In the genomic region with DNA sequence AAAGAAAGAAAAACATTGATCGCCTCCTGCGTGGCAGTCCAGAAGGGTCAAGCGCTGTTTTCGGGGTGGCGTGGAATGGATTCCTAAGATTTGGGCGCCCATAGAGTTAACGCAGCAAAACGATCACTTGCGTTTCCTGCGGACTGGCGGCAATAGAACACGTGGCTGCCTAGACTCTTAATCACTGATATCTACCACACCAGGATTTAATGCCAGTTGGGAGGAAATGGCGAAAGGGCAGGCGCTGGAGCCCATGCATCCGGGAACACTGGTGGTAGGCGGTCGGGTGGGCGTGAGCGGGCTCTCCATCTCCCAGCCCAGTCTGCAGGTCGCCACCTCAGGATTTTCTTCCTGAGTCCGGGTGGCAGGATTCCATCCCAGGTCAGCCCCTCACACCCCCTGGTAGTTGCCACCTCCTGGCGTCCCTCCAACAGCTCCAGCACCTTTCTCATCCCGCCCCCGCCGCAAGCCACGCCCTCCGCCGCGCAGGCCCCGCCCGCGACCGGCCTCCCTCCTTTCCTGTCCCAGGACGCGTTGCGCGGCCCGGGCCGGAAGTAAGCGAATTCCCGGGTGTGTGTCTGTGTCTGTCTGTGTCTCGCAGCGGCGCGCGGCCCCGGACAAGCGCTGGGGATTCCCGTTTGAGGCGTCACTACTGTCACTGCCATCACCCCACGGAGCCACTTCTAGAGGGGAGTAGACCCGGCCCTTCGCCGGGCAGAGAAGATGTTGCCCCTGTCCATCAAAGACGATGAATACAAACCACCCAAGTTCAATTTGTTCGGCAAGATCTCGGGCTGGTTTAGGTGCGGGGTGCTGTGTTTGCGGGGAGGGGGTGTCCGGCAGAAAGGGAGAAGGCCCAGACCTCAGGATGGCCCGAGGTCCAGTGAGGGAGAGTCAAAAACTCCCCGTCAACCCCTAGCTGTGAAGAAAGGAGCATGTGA, we compare ENCODE assay signal across 8 cellular contexts. TPM values are rescaled to one million over a fixed set of nuclear protein-coding genes. Genes with fewer than 3 reads are reported as not detected.
DNase-seq lines count a peak whose midpoint lies in the region; ATAC-seq and TF ChIP-seq lines count a peak whose summit lies in the region.

A gene with protein sequence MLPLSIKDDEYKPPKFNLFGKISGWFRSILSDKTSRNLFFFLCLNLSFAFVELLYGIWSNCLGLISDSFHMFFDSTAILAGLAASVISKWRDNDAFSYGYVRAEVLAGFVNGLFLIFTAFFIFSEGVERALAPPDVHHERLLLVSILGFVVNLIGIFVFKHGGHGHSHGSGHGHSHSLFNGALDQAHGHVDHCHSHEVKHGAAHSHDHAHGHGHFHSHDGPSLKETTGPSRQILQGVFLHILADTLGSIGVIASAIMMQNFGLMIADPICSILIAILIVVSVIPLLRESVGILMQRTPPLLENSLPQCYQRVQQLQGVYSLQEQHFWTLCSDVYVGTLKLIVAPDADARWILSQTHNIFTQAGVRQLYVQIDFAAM (plus strand): TSS at position 551 of the 941 bp plus-strand sequence. CDS start 173 bp downstream, at position 724.

- H3K27ac ChIP-seq in CD4-positive, CD25-positive, alpha-beta regulatory T cell (ENCODE audit: insufficient read depth, low read length, poor library complexity, severe bottlenecking), result peak within 1 kb of the TSS; percentile 98
- H3K27ac ChIP-seq in liver (ENCODE audit: low read depth in 1 of 2, low read length in 2 of 2), result peak within 1 kb of the TSS; percentile 97 to 98

- under 1% methylated on average over 62 of the region's 62 CpGs for WGBS in liver

- peaks cover 24% of the 10 kb centered on the region for H3K36me3 Mint-ChIP-seq in CD4-positive, CD25-positive, alpha-beta regulatory T cell
- peaks cover 41% of the 10 kb centered on the region for H3K36me3 Mint-ChIP-seq in activated CD4-positive, alpha-beta memory T cell treated with anti-CD3 and anti-CD28 coated beads for 36 hours

- intact Hi-C loops in activated CD4-positive, alpha-beta memory T cell treated with anti-CD3 and anti-CD28 coated beads for 36 hours (cut with micrococcal nuclease), result loop anchor here (1.0 to 10.0 kb wide), 11 partner anchors 31 to 857 kb away; a partner anchor contains a TSS

- POLR2A ChIA-PET in activated CD4-positive, alpha-beta memory T cell treated with anti-CD3 and anti-CD28 coated beads for 36 hours (lab: Charles Lee), result interaction anchor here (0.5 to 1.9 kb wide), 14 partner anchors 10 to 858 kb away, joined by 3 to 15 read pairs (median 4); a partner anchor contains a TSS

- no peak for TF ChIP-seq CTCF in liver (IDR thresholded peaks at IDR 0.05; ENCODE audit: low read depth, low read length, missing input control)

- peaks cover 21% of the 10 kb centered on the region for H3K36me3 ChIP-seq in CD4-positive, CD25-positive, alpha-beta regulatory T cell (ENCODE audit: control insufficient read depth, insufficient read depth, low read length)
- peaks cover 0 to 8% (median 7%) of the 10 kb centered on the region in 4 donors for H3K36me3 ChIP-seq in liver (ENCODE audit: control insufficient read depth in 4 of 4, insufficient read depth in 3 of 4, low read depth in 1 of 4, low read length in 3 of 4)

- peaks cover 12 to 67% (median 44%) of the 10 kb centered on the region in 4 donors for H3K4me1 Mint-ChIP-seq in CD4-positive, CD25-positive, alpha-beta regulatory T cell
- peaks cover 40% of the 10 kb centered on the region for H3K4me1 Mint-ChIP-seq in activated CD4-positive, alpha-beta memory T cell treated with anti-CD3 and anti-CD28 coated beads for 36 hours (ENCODE audit: low read depth)

- CTCF ChIA-PET in activated CD4-positive, alpha-beta memory T cell treated with anti-CD3 and anti-CD28 coated beads for 36 hours (lab: Charles Lee), result interaction anchor here (0.9 to 5.7 kb wide), 9 partner anchors 10 to 762 kb away, joined by 3 to 31 read pairs (median 4); a partner anchor contains a TSS

- H3K27ac Mint-ChIP-seq in CD4-positive, CD25-positive, alpha-beta regulatory T cell, result peak within 1 kb of the TSS; percentile 100
- H3K27ac Mint-ChIP-seq in activated CD4-positive, alpha-beta memory T cell treated with anti-CD3 and anti-CD28 coated beads for 36 hours, result peak within 1 kb of the TSS; percentile 100

- H3K9me3 ChIP-seq in CD4-positive, CD25-positive, alpha-beta regulatory T cell (ENCODE audit: control insufficient read depth in 2 of 2, low read length in 2 of 2), result peaks cover 0 to 1% of the 10 kb centered on the region in 2 experiments
- H3K9me3 ChIP-seq in liver (ENCODE audit: control insufficient read depth in 4 of 4, low read length in 3 of 4), result no peaks in the 10 kb centered on the region

- no peak for TF ChIP-seq RAD21 in liver (IDR thresholded peaks at IDR 0.05)

- peak; percentile 78 for ATAC-seq in CD4-positive, CD25-positive, alpha-beta regulatory T cell (ENCODE audit: low read depth in 2 of 2)
- ATAC-seq in GM19397 (IDR thresholded peaks at IDR 0.05; ENCODE audit: unreplicated experiment), result peak; percentile 83
- peak; percentile 74 for ATAC-seq in HG03565 (IDR thresholded peaks at IDR 0.05; ENCODE audit: unreplicated experiment)

- H3K4me1 ChIP-seq in CD4-positive, CD25-positive, alpha-beta regulatory T cell (ENCODE audit: control insufficient read depth, insufficient read depth, low read length, poor library complexity, severe bottlenecking), result peaks cover 37% of the 10 kb centered on the region
- H3K4me1 ChIP-seq in liver (ENCODE audit: control insufficient read depth in 4 of 4, insufficient read depth in 4 of 4, low read length in 3 of 4), result peaks cover 0 to 17% (median 12%) of the 10 kb centered on the region in 4 donors

- H3K4me3 Mint-ChIP-seq in CD4-positive, CD25-positive, alpha-beta regulatory T cell, result peak within 1 kb of the TSS; percentile 97 to 100 (median 98)
- H3K4me3 Mint-ChIP-seq in activated CD4-positive, alpha-beta memory T cell treated with anti-CD3 and anti-CD28 coated beads for 36 hours, result peak within 1 kb of the TSS; percentile 99

- H3K27me3 ChIP-seq in CD4-positive, CD25-positive, alpha-beta regulatory T cell (ENCODE audit: control insufficient read depth, insufficient read depth, low read length), result no peaks in the 10 kb centered on the region
- no peaks in the 10 kb centered on the region for H3K27me3 ChIP-seq in liver (ENCODE audit: control insufficient read depth in 4 of 4, insufficient read depth in 4 of 4, low read length in 3 of 4)

- peak within 1 kb of the TSS; percentile 94 to 97 for H3K9ac ChIP-seq in liver (ENCODE audit: low read depth in 1 of 2, low read length in 2 of 2)

- H3K4me3 ChIP-seq in CD4-positive, CD25-positive, alpha-beta regulatory T cell (ENCODE audit: low read depth, low read length), result peak within 1 kb of the TSS; percentile 95
- peak within 1 kb of the TSS; percentile 83 to 99 (median 91) for H3K4me3 ChIP-seq in liver (ENCODE audit: low read depth in 1 of 3, low read length in 3 of 3)

- peaks cover 0 to 11% (median 2%) of the 10 kb centered on the region in 7 donors for H3K9me3 Mint-ChIP-seq in CD4-positive, CD25-positive, alpha-beta regulatory T cell
- peaks cover 5% of the 10 kb centered on the region for H3K9me3 Mint-ChIP-seq in activated CD4-positive, alpha-beta memory T cell treated with anti-CD3 and anti-CD28 coated beads for 36 hours

- peaks cover 6% of the 10 kb centered on the region for H3K27me3 Mint-ChIP-seq in CD4-positive, CD25-positive, alpha-beta regulatory T cell
- no peaks in the 10 kb centered on the region for H3K27me3 Mint-ChIP-seq in activated CD4-positive, alpha-beta memory T cell treated with anti-CD3 and anti-CD28 coated beads for 36 hours

- peak; percentile 89 to 95 (median 91) for DNase-seq in CD4-positive, CD25-positive, alpha-beta regulatory T cell
- DNase-seq in NCI-H82 (lab: John Stamatoyannopoulos, UW) (peak; percentile 95), dermis microvascular lymphatic vessel endothelial cell (ENCODE audit: low read depth in 2 of 2) (peak; percentile 78 to 93)
- peak; percentile 98 for DNase-seq in activated CD4-positive, alpha-beta memory T cell treated with anti-CD3 and anti-CD28 coated beads for 36 hours
- peak; percentile 98 for DNase-seq in stimulated activated CD4-positive, alpha-beta T cell treated with anti-CD3 and anti-CD28 coated beads, Interleukin-4, amount 100 ng/mL, for 1 hour

TF ChIP-seq in liver, 16 proteins besides CTCF, POLR2A, EP300 and RAD21 (continues in another document):
- TF ChIP-seq, protein P1, sequence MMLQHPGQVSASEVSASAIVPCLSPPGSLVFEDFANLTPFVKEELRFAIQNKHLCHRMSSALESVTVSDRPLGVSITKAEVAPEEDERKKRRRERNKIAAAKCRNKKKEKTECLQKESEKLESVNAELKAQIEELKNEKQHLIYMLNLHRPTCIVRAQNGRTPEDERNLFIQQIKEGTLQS (IDR thresholded peaks at IDR 0.05), result no peak
- TF ChIP-seq SP1 (IDR thresholded peaks at IDR 0.05) (peak; percentile 22), HNF4A (conservative IDR thresholded peaks at IDR 0.05) (peak in 1 of 2 donors; percentile 4), JUND (IDR thresholded peaks at IDR 0.05) (no peak), RXRA (IDR thresholded peaks at IDR 0.05) (no peak), EGR1 (IDR thresholded peaks at IDR 0.05; ENCODE audit: low read depth in 2 of 2) (peak; percentile 40 to 79), TAF1 (conservative IDR thresholded peaks at IDR 0.05) (peak; percentile 15)
- TF ChIP-seq, protein P2, sequence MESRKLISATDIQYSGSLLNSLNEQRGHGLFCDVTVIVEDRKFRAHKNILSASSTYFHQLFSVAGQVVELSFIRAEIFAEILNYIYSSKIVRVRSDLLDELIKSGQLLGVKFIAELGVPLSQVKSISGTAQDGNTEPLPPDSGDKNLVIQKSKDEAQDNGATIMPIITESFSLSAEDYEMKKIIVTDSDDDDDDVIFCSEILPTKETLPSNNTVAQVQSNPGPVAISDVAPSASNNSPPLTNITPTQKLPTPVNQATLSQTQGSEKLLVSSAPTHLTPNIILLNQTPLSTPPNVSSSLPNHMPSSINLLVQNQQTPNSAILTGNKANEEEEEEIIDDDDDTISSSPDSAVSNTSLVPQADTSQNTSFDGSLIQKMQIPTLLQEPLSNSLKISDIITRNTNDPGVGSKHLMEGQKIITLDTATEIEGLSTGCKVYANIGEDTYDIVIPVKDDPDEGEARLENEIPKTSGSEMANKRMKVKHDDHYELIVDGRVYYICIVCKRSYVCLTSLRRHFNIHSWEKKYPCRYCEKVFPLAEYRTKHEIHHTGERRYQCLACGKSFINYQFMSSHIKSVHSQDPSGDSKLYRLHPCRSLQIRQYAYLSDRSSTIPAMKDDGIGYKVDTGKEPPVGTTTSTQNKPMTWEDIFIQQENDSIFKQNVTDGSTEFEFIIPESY (IDR thresholded peaks at IDR 0.05), result peak; percentile 14
- TF ChIP-seq, protein P3, sequence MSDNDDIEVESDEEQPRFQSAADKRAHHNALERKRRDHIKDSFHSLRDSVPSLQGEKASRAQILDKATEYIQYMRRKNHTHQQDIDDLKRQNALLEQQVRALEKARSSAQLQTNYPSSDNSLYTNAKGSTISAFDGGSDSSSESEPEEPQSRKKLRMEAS (IDR thresholded peaks at IDR 0.05), result peak; percentile 54

RNA-seq across cellular contexts. Expression of the gene that starts here (rescaled TPM):
- total RNA-seq in CD4-positive, CD25-positive, alpha-beta regulatory T cell, result 29.1 TPM
- polyA plus RNA-seq in CD4-positive, CD25-positive, alpha-beta regulatory T cell, result 10 to 100 TPM; 12.8 to 16.8 (median 13.9) TPM
- 10 to 100 TPM; 40.0 to 43.4 TPM for total RNA-seq in activated CD4-positive, alpha-beta memory T cell treated with anti-CD3 and anti-CD28 coated beads for 36 hours
- total RNA-seq in dermis microvascular lymphatic vessel endothelial cell (27.5 and 35.8 TPM in 2 replicates), liver (10 to 100 TPM; 12.6 to 38.9 TPM)
- polyA plus RNA-seq in liver, result 1 to 10 TPM; 6.0 to 9.1 TPM

Comparison
In these comparisons a context has a peak if more than half of its experiments do, and no peak if none do; other contexts are left out.
1. Peak in every context shown above with its lines: DNase-seq, ATAC-seq, H3K4me3 ChIP-seq and H3K27ac ChIP-seq.